Comparison of ENCODE assay signal across 34 cellular contexts in genomic region chr7:97285348-97285747, GRCh38.
"Had no signal": no experiment of that assay in that cellular context is flagged by ENCODE, and none has a peak within 500 bp of the region (broad histone marks: within the 10 kb centered on the region; RNA-seq: fewer than 3 reads in every experiment).

No MANE protein-coding gene starts in this region.

- H3K36me3 ChIP-seq: MG63 had no signal

- H3K9me3 ChIP-seq: MG63 had no signal

- DNase-seq: Karpas-422, Kasumi-1, KG1, MG63, MM.1S, MV-4-11, NCI-H1048, NCI-H1092, NCI-H1092 treated with DMSO at 0.1 percent for 48 hours, NCI-H1105, NCI-H1105 treated with DMSO at 0.1 percent for 48 hours, NCI-H1417, NCI-H1417 treated with DMSO at 0.1 percent for 48 hours, NCI-H1436, NCI-H1436 treated with DMSO at 0.1 percent for 48 hours, NCI-H146, NCI-H1694, NCI-H1694 treated with DMSO at 0.1 percent for 48 hours, NCI-H187, NCI-H187 treated with DMSO at 0.1 percent for 48 hours, NCI-H1930, NCI-H2029, NCI-H2029 treated with DMSO at 0.1 percent for 48 hours, NCI-H2081, NCI-H2081 treated with DMSO at 0.1 percent for 48 hours, NCI-H2107, NCI-H2171, NCI-H2171 treated with DMSO at 0.1 percent for 48 hours, NCI-H2227 treated with DMSO at 0.1 percent for 48 hours, NCI-H226, NCI-H345, NCI-H446, NCI-H446 treated with DMSO at 0.1 percent for 48 hours, NCI-H510A had no signal

- H3K4me3 ChIP-seq: MG63 had no signal
